Comparison of ENCODE assay signal across 13 cellular contexts in genomic region chr10:91190388-91190870, GRCh38. TPM values are rescaled to one million over a fixed set of nuclear protein-coding genes. Genes with fewer than 3 reads are reported as not detected.
A peak's percentile ranks its signal among the peaks of the same experiment; 100 is the strongest.
DNase-seq lines count a peak whose midpoint lies in the region; ATAC-seq and TF ChIP-seq lines count a peak whose summit lies in the region.
"Had no signal": no experiment of that assay in that cellular context is flagged by ENCODE, and none has a peak within 500 bp of the region (broad histone marks: within the 10 kb centered on the region; RNA-seq: fewer than 3 reads in every experiment).

No MANE protein-coding gene starts in this region.

- no peak for TF ChIP-seq CTCF in fibroblast of villous mesenchyme (IDR thresholded peaks at IDR 0.05; ENCODE audit: insufficient read depth, low read depth, low read length)
- TF ChIP-seq CTCF in suprapubic skin (IDR thresholded peaks at IDR 0.05), result no peak
- no peak for TF ChIP-seq CTCF in stomach (IDR thresholded peaks at IDR 0.05)

- H3K9me3 ChIP-seq in T-helper 17 cell (ENCODE audit: control insufficient read depth, low read length, poor library complexity, severe bottlenecking), result no peaks in the 10 kb centered on the region
- no peaks in the 10 kb centered on the region for H3K9me3 ChIP-seq in suprapubic skin
- H3K9me3 ChIP-seq in stomach, result no peaks in the 10 kb centered on the region

- H3K27ac ChIP-seq in suprapubic skin (peak overlapping the region; percentile 13), stomach (peak overlapping the region in 2 of 5 donors; percentile 12 to 14)

- no peaks in the 10 kb centered on the region for H3K27me3 Mint-ChIP-seq in activated T-cell treated with anti-CD3 and anti-CD28 coated beads, Interleukin-2, amount 50 U/mL, for 24 hours
- H3K27me3 Mint-ChIP-seq in T-helper 17 cell, result no peaks in the 10 kb centered on the region

- no peak for DNase-seq in activated T-cell treated with anti-CD3 and anti-CD28 coated beads, Interleukin-2, amount 50 U/mL, for 24 hours
- DNase-seq in activated T-cell treated with anti-CD3 and anti-CD28 coated beads, Interleukin-2, amount 50 U/mL, for 48 hours, result no peak
- no peak for DNase-seq in T-helper 17 cell
- peak; percentile 21 for DNase-seq in fibroblast of villous mesenchyme (ENCODE audit: low read depth)
- no peak for DNase-seq in suprapubic skin (ENCODE audit: low spot score in 2 of 2)
- no peak for DNase-seq in GDM1 (lab: John Stamatoyannopoulos, UW)
- DNase-seq in NCI-H2227 (lab: John Stamatoyannopoulos, UW; ENCODE audit: unreplicated experiment), result no peak
- DNase-seq in stomach, result no peak
- DNase-seq: activated CD8-positive, alpha-beta memory T cell treated with anti-CD3 and anti-CD28 coated beads, Interleukin-2, amount 50 U/mL, for 4 hours; effector memory CD4-positive, alpha-beta T cell; NCI-H1930; retina had no signal

- no peak overlapping the region for H3K4me3 ChIP-seq in fibroblast of villous mesenchyme (ENCODE audit: low read depth, low read length)
- no peak overlapping the region for H3K4me3 ChIP-seq in suprapubic skin
- H3K4me3 ChIP-seq in stomach, result no peak overlapping the region
- H3K4me3 ChIP-seq: GM23338 had no signal

- TF ChIP-seq POLR2A in suprapubic skin (IDR thresholded peaks at IDR 0.05), result no peak
- no peak for TF ChIP-seq POLR2A in stomach (IDR thresholded peaks at IDR 0.05)

- no peak for ATAC-seq in T-helper 17 cell
- ATAC-seq: GM23338 had no signal

- H3K9me3 Mint-ChIP-seq in activated T-cell treated with anti-CD3 and anti-CD28 coated beads, Interleukin-2, amount 50 U/mL, for 24 hours, result peaks cover 3% of the 10 kb centered on the region
- H3K9me3 Mint-ChIP-seq: GM23338 had no signal

- H3K4me1 ChIP-seq in suprapubic skin, result peaks cover 23% of the 10 kb centered on the region
- H3K4me1 ChIP-seq in stomach, result peaks cover 0 to 48% (median 24%) of the 10 kb centered on the region in 4 donors

- intact Hi-C loops in stomach (cut with DNase I; ENCODE audit: low total_unique reads), result no loop called here

- H3K4me3 Mint-ChIP-seq in activated T-cell treated with anti-CD3 and anti-CD28 coated beads, Interleukin-2, amount 50 U/mL, for 24 hours, result no peak overlapping the region
- no peak overlapping the region for H3K4me3 Mint-ChIP-seq in T-helper 17 cell
- H3K4me3 Mint-ChIP-seq: GM23338 had no signal

- peak overlapping the region; percentile 72 for H3K27ac Mint-ChIP-seq in activated T-cell treated with anti-CD3 and anti-CD28 coated beads, Interleukin-2, amount 50 U/mL, for 24 hours
- H3K27ac Mint-ChIP-seq in T-helper 17 cell, result peak overlapping the region; percentile 68
- H3K27ac Mint-ChIP-seq: GM23338 had no signal

- no peaks in the 10 kb centered on the region for H3K27me3 ChIP-seq in suprapubic skin
- H3K27me3 ChIP-seq in stomach, result no peaks in the 10 kb centered on the region

- peaks cover 83% of the 10 kb centered on the region for H3K4me1 Mint-ChIP-seq in activated T-cell treated with anti-CD3 and anti-CD28 coated beads, Interleukin-2, amount 50 U/mL, for 24 hours (ENCODE audit: low read depth)
- H3K4me1 Mint-ChIP-seq in T-helper 17 cell, result peaks cover 52% of the 10 kb centered on the region
- H3K4me1 Mint-ChIP-seq: GM23338 had no signal

- 77% methylated on average over 1 of the region's 1 CpG for WGBS in suprapubic skin
- 88 to 93% (median 90%) methylated on average over 1 of the region's 1 CpG for WGBS in stomach, 5 donors

- TF ChIP-seq EP300 in suprapubic skin (IDR thresholded peaks at IDR 0.05), result no peak
- no peak for TF ChIP-seq EP300 in stomach (IDR thresholded peaks at IDR 0.05)

- peaks cover 21% of the 10 kb centered on the region for H3K36me3 Mint-ChIP-seq in activated T-cell treated with anti-CD3 and anti-CD28 coated beads, Interleukin-2, amount 50 U/mL, for 24 hours (ENCODE audit: low read depth)
- peaks cover 5% of the 10 kb centered on the region for H3K36me3 Mint-ChIP-seq in T-helper 17 cell (ENCODE audit: low read depth)

- H3K36me3 ChIP-seq in suprapubic skin, result no peaks in the 10 kb centered on the region
- no peaks in the 10 kb centered on the region for H3K36me3 ChIP-seq in stomach

RNA-seq across cellular contexts. Expression of gene PCGF5, which starts 30.0 kb away (rescaled TPM):
- total RNA-seq in T-helper 17 cell (10 to 100 TPM; 66.7 to 86.8 TPM), fibroblast of villous mesenchyme (26.4 and 29.4 TPM in 2 replicates), suprapubic skin (10 to 100 TPM; 29.8 to 60.3 (median 31.4) TPM), stomach (10 to 100 TPM; 10.7 to 78.2 (median 57.6) TPM)
- polyA plus RNA-seq in stomach, result 10 to 100 TPM; 19.8 to 35.4 (median 32.1) TPM
